ENCODE assay signal across 17 cellular contexts in genomic region chr3:89216021-89216739, GRCh38.
"Had no signal": no experiment of that assay in that cellular context is flagged by ENCODE, and none has a peak within 500 bp of the region (broad histone marks: within the 10 kb centered on the region; RNA-seq: fewer than 3 reads in every experiment).

No MANE protein-coding gene starts in this region.

- H3K27me3 ChIP-seq: tibial nerve had no signal

- H3K36me3 ChIP-seq: tibial nerve had no signal

- ATAC-seq: activated CD8-positive, alpha-beta T cell treated with anti-CD3 and anti-CD28 coated beads, Interleukin-2, amount 10 ng/mL, durations not matched to agents 7 days and 5 days; effector memory CD8-positive, alpha-beta T cell; left colon; SK-N-SH treated with all-trans-retinoic acid at 6 μM for 48 hours; stimulated activated effector memory CD8-positive, alpha-beta T cell treated with anti-CD3 and anti-CD28 coated beads, Interleukin-12 subunit alpha, Interleukin-12 subunit beta, amount 100 ng/mL, for 72 hours; WTC11 had no signal

- H3K27ac Mint-ChIP-seq: activated CD8-positive, alpha-beta T cell treated with anti-CD3 and anti-CD28 coated beads, Interleukin-2, amount 10 ng/mL, durations not matched to agents 7 days and 5 days; activated T-helper 1 cell treated with anti-CD3 and anti-CD28 coated beads, Interleukin-12 subunit alpha, Interleukin-12 subunit beta, Interleukin-2, Interleukin-4 antibody, amounts not matched to agents 30 ng/mL and 10 ng/mL and 1 ng/mL, durations not matched to agents 14 hours and 24 hours and 36 hours; dendritic cell treated with granulocyte-macrophage colony-stimulating factor and Interleukin-4, amounts not matched to agents 40 ng/mL and 50 ng/mL, for 4 days; effector memory CD8-positive, alpha-beta T cell; stimulated activated effector memory CD8-positive, alpha-beta T cell treated with anti-CD3 and anti-CD28 coated beads, Interleukin-12 subunit alpha, Interleukin-12 subunit beta, amount 100 ng/mL, for 72 hours; T-helper 1 cell treated with Interleukin-12 subunit alpha and Interleukin-12 subunit beta and Interleukin-4 antibody, amounts not matched to agents 30 μg/mL and 1 μg/mL, for 36 hours; WTC11 had no signal

- H3K9me3 ChIP-seq: tibial nerve had no signal

- H3K27ac ChIP-seq: epithelial cell of prostate, tibial nerve had no signal

- H3K9me3 Mint-ChIP-seq: activated T-helper 1 cell treated with anti-CD3 and anti-CD28 coated beads, Interleukin-12 subunit alpha, Interleukin-12 subunit beta, Interleukin-2, Interleukin-4 antibody, amounts not matched to agents 30 ng/mL and 10 ng/mL and 1 ng/mL, durations not matched to agents 14 hours and 24 hours and 36 hours had no signal

- H3K36me3 Mint-ChIP-seq: stimulated activated effector memory CD8-positive, alpha-beta T cell treated with anti-CD3 and anti-CD28 coated beads, Interleukin-12 subunit alpha, Interleukin-12 subunit beta, amount 100 ng/mL, for 72 hours; WTC11 had no signal

- H3K27me3 Mint-ChIP-seq: dendritic cell treated with granulocyte-macrophage colony-stimulating factor and Interleukin-4, amounts not matched to agents 40 ng/mL and 50 ng/mL, for 4 days; effector memory CD8-positive, alpha-beta T cell had no signal

- DNase-seq: activated CD4-positive, alpha-beta T cell treated with anti-CD3 and anti-CD28 coated beads for 48 hours; activated CD8-positive, alpha-beta memory T cell treated with anti-CD3 and anti-CD28 coated beads, Interleukin-2, amount 50 U/mL, for 48 hours; activated CD8-positive, alpha-beta T cell treated with anti-CD3 and anti-CD28 coated beads, Interleukin-2, amount 10 ng/mL, durations not matched to agents 7 days and 5 days; activated naive CD4-positive, alpha-beta T cell; central memory CD4-positive, alpha-beta T cell; effector memory CD8-positive, alpha-beta T cell; left colon; mammary epithelial cell had no signal

- H3K4me1 Mint-ChIP-seq: stimulated activated effector memory CD8-positive, alpha-beta T cell treated with anti-CD3 and anti-CD28 coated beads, Interleukin-12 subunit alpha, Interleukin-12 subunit beta, amount 100 ng/mL, for 72 hours had no signal

- H3K4me3 Mint-ChIP-seq: activated CD8-positive, alpha-beta T cell treated with anti-CD3 and anti-CD28 coated beads, Interleukin-2, amount 10 ng/mL, durations not matched to agents 7 days and 5 days; activated T-helper 1 cell treated with anti-CD3 and anti-CD28 coated beads, Interleukin-12 subunit alpha, Interleukin-12 subunit beta, Interleukin-2, Interleukin-4 antibody, amounts not matched to agents 30 ng/mL and 10 ng/mL and 1 ng/mL, durations not matched to agents 14 hours and 24 hours and 36 hours; dendritic cell treated with granulocyte-macrophage colony-stimulating factor and Interleukin-4, amounts not matched to agents 40 ng/mL and 50 ng/mL, for 4 days; effector memory CD8-positive, alpha-beta T cell; neural crest cell; stimulated activated effector memory CD8-positive, alpha-beta T cell treated with anti-CD3 and anti-CD28 coated beads, Interleukin-12 subunit alpha, Interleukin-12 subunit beta, amount 100 ng/mL, for 72 hours; T-helper 1 cell treated with Interleukin-12 subunit alpha and Interleukin-12 subunit beta and Interleukin-4 antibody, amounts not matched to agents 30 μg/mL and 1 μg/mL, for 36 hours; WTC11 had no signal

- H3K4me3 ChIP-seq: tibial nerve had no signal
